Comparison of ENCODE assay signal across 8 cellular contexts in the genomic region with DNA sequence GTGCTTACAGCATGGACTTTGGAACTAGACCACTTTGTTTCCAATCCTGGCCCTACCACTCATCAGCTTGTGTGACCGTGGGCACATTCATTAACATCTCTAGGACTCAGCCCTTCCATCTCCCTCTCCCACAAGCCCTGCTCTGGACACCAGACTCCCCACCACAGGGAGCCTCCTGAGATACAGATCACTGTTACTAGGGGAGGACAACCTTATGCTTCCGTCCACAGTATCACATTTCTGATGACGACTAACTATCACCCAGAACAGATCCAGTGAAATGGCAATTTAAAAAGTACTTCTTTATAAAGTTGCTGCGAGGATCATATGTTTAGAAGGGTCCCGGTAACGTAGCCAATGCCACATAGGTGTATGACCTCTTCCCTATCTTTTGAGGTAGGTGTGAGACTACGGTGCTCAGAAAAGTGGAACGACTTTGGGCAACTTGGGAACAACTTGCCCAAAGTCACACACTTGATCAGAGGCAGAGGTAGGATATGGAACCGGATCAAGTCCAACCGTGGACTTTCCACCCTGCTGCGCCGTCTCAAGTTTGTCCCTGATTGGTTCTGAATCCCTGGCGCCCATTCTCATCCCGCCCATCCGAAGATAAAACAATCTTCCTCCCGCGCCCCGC.
DNase-seq lines count a peak whose midpoint lies in the region; ATAC-seq and TF ChIP-seq lines count a peak whose summit lies in the region.

No MANE protein-coding gene starts in this region.

- ATAC-seq in HG03521 (IDR thresholded peaks at IDR 0.05; ENCODE audit: unreplicated experiment) = peak; percentile 3
- peak; percentile 13 to 14 for ATAC-seq in activated naive CD4-positive, alpha-beta T cell treated with anti-CD3 and anti-CD28 coated beads, Interleukin-2, amount 50 U/mL, for 72 hours
- peak; percentile 2 for ATAC-seq in left lobe of liver
- no peak for ATAC-seq in GM18520 (IDR thresholded peaks at IDR 0.05; ENCODE audit: unreplicated experiment)

- TF ChIP-seq CTCF in type B pancreatic cell (conservative IDR thresholded peaks at IDR 0.05) = no peak

- peaks cover 17% of the 10 kb centered on the region for H3K4me1 Mint-ChIP-seq in activated CD4-positive, alpha-beta T cell treated with anti-CD3 and anti-CD28 coated beads, Interleukin-2, amount 10 ng/mL, durations not matched to agents 7 days and 5 days
- H3K4me1 Mint-ChIP-seq in type B pancreatic cell (ENCODE audit: unreplicated experiment) = peaks cover 18% of the 10 kb centered on the region

- H3K4me3 Mint-ChIP-seq in activated CD4-positive, alpha-beta T cell treated with anti-CD3 and anti-CD28 coated beads, Interleukin-2, amount 10 ng/mL, durations not matched to agents 7 days and 5 days = peak overlapping the region; percentile 62
- H3K4me3 Mint-ChIP-seq in type B pancreatic cell = peak overlapping the region; percentile 97

- DNase-seq in activated CD4-positive, alpha-beta T cell treated with anti-CD3 and anti-CD28 coated beads, Interleukin-2, amount 10 ng/mL, durations not matched to agents 7 days and 5 days = no peak
- no peak for DNase-seq in activated CD4-positive, alpha-beta T cell treated with anti-CD3 and anti-CD28 coated beads, Interleukin-2, amount 50 U/mL, for 4 hours
- no peak for DNase-seq in activated naive CD4-positive, alpha-beta T cell treated with anti-CD3 and anti-CD28 coated beads, Interleukin-2, amount 50 U/mL, for 72 hours (ENCODE audit: low spot score in 2 of 2)
- no peak for DNase-seq in left lobe of liver (ENCODE audit: low spot score)
- no peak for DNase-seq in type B pancreatic cell (ENCODE audit: extremely low spot score, unreplicated experiment)
- no peak for DNase-seq in stimulated activated CD4-positive, alpha-beta T cell treated with anti-CD3 and anti-CD28 coated beads, Interleukin-4, amount 100 ng/mL, for 24 hours

- H3K27ac Mint-ChIP-seq in activated CD4-positive, alpha-beta T cell treated with anti-CD3 and anti-CD28 coated beads, Interleukin-2, amount 10 ng/mL, durations not matched to agents 7 days and 5 days = no peak overlapping the region
- H3K27ac Mint-ChIP-seq in activated naive CD4-positive, alpha-beta T cell treated with anti-CD3 and anti-CD28 coated beads, Interleukin-2, amount 50 U/mL, for 72 hours = no peak overlapping the region
- peak overlapping the region; percentile 95 for H3K27ac Mint-ChIP-seq in type B pancreatic cell

- POLR2A ChIA-PET in activated CD4-positive, alpha-beta T cell treated with anti-CD3 and anti-CD28 coated beads, Interleukin-2, amount 10 ng/mL, durations not matched to agents 7 days and 5 days (lab: Charles Lee) = interaction anchor here (0.6 kb wide), 1 partner anchor 8 kb away, joined by 4 read pairs; no protein-coding TSS in a partner anchor

- H3K27me3 Mint-ChIP-seq in activated CD4-positive, alpha-beta T cell treated with anti-CD3 and anti-CD28 coated beads, Interleukin-2, amount 10 ng/mL, durations not matched to agents 7 days and 5 days = peaks cover 47% of the 10 kb centered on the region
- peaks cover 36% of the 10 kb centered on the region for H3K27me3 Mint-ChIP-seq in type B pancreatic cell

- no peaks in the 10 kb centered on the region for H3K36me3 Mint-ChIP-seq in activated CD4-positive, alpha-beta T cell treated with anti-CD3 and anti-CD28 coated beads, Interleukin-2, amount 10 ng/mL, durations not matched to agents 7 days and 5 days (ENCODE audit: low read depth)
- H3K36me3 Mint-ChIP-seq in activated naive CD4-positive, alpha-beta T cell treated with anti-CD3 and anti-CD28 coated beads, Interleukin-2, amount 50 U/mL, for 72 hours = no peaks in the 10 kb centered on the region
- no peaks in the 10 kb centered on the region for H3K36me3 Mint-ChIP-seq in type B pancreatic cell

- H3K9me3 Mint-ChIP-seq in activated CD4-positive, alpha-beta T cell treated with anti-CD3 and anti-CD28 coated beads, Interleukin-2, amount 10 ng/mL, durations not matched to agents 7 days and 5 days = no peaks in the 10 kb centered on the region
- H3K9me3 Mint-ChIP-seq in activated naive CD4-positive, alpha-beta T cell treated with anti-CD3 and anti-CD28 coated beads, Interleukin-2, amount 50 U/mL, for 72 hours = no peaks in the 10 kb centered on the region
- peaks cover 6% of the 10 kb centered on the region for H3K9me3 Mint-ChIP-seq in type B pancreatic cell

- CTCF ChIA-PET in activated CD4-positive, alpha-beta T cell treated with anti-CD3 and anti-CD28 coated beads, Interleukin-2, amount 10 ng/mL, durations not matched to agents 7 days and 5 days (lab: Charles Lee) = interaction anchor here (1.0 to 1.1 kb wide), 3 partner anchors 12 to 22 kb away, joined by 3 read pairs; no protein-coding TSS in a partner anchor
